Comparison of ENCODE assay signal across 8 cellular contexts in the genomic region with DNA sequence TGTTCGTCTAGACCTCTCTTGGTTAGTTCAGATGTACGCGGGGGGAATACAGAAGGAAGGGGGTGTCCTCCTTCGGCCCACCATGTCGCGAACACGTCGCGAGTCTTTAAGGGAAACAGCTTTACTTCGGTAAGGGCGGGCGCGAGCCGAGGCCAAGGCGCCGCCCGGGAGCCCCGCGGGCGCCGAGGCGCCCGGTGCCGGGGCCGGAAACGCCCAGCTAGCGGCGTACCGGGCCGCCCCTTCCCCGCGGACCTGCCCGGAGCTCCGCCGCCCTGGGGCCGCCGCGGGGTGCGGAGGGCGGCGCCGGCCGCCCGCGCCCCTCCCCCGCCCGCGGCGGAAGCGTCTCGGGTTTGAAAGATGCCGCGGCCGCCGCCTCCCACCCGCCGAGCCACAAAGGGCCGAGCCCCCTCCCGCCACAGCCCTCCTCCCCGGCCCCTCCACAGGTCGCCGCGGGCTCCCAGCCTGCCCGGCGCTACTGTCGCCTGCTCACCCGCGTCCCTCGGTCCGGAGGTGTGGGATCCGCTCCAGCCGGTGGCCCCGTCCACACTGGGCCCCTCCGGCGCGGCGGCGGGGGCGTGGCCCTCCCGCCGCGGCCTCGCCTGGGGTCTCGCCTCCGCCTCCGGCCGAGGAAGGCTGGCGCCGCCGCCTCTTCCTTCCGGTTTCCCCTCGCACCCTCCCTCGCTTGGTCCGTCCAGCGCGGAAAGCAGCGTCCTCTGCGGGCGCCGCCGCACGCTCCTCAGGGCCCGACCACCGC. TPM values are rescaled to one million over a fixed set of nuclear protein-coding genes. Genes with fewer than 3 reads are reported as not detected.
DNase-seq lines count a peak whose midpoint lies in the region; ATAC-seq and TF ChIP-seq lines count a peak whose summit lies in the region.

A gene (minus strand): TSS at position 715 of the 754 bp plus-strand sequence. CDS start 12,156 bp downstream, outside the sequence.

- intact Hi-C loops in left cardiac atrium (cut with DNase I), result loop anchor here (5.0 to 10.0 kb wide), 2 partner anchors 46 kb away; no protein-coding TSS in a partner anchor
- intact Hi-C loops in prostate gland (cut with DNase I), result loop anchor here (5.0 to 10.0 kb wide), 4 partner anchors 51 to 171 kb away; a partner anchor contains a TSS
- intact Hi-C loops in upper lobe of right lung (cut with DNase I), result no loop called here

- peak; percentile 36 for TF ChIP-seq POLR2A in prostate gland (IDR thresholded peaks at IDR 0.05)

- peak within 1 kb of the TSS; percentile 77 for H2AFZ ChIP-seq in MM.1S (ENCODE audit: low read length)

- H4K20me1 ChIP-seq in MM.1S (ENCODE audit: insufficient read depth, low read length), result peaks cover 17% of the 10 kb centered on the region

- peaks cover 18% of the 10 kb centered on the region for H3K4me1 ChIP-seq in HAP-1
- H3K4me1 ChIP-seq in MM.1S (ENCODE audit: low read length), result peaks cover 16% of the 10 kb centered on the region
- H3K4me1 ChIP-seq in prostate gland (replicated peaks), result peaks cover 5% of the 10 kb centered on the region
- peaks cover 51% of the 10 kb centered on the region for H3K4me1 ChIP-seq in upper lobe of right lung

- in situ Hi-C loops in HAP-1 (cut with MboI; ENCODE audit: low sequenced_read_pairs), result no loop called here

- H3K4me3 ChIP-seq in GM08714 (ENCODE audit: low read length) (peak within 1 kb of the TSS; percentile 99), HAP-1 (peak within 1 kb of the TSS; percentile 54), MM.1S (ENCODE audit: low read length) (peak within 1 kb of the TSS; percentile 85), prostate gland (peak within 1 kb of the TSS; percentile 94 to 99), upper lobe of right lung (peak within 1 kb of the TSS; percentile 72)

- H3K9me2 ChIP-seq in MM.1S (replicated peaks; ENCODE audit: insufficient read depth, low read length), result no peaks in the 10 kb centered on the region

- peak; percentile 86 to 91 for DNase-seq in HAP-1 (ENCODE audit: low spot score in 2 of 2)
- peak; percentile 88 for DNase-seq in MM.1S
- DNase-seq in T follicular helper cell (ENCODE audit: low read depth), result peak; percentile 39
- peak; percentile 92 for DNase-seq in left cardiac atrium
- DNase-seq in prostate gland (ENCODE audit: low spot score), result peak; percentile 76
- DNase-seq in upper lobe of right lung, result peak; percentile 93

- TF ChIP-seq CTCF in MM.1S (IDR thresholded peaks at IDR 0.05; ENCODE audit: low read length) (no peak), prostate gland (IDR thresholded peaks at IDR 0.05) (peak in 1 of 4 experiments; percentile 23), upper lobe of right lung (IDR thresholded peaks at IDR 0.05) (no peak)

- H3K9ac ChIP-seq in MM.1S (ENCODE audit: low read length), result peak within 1 kb of the TSS; percentile 97

- peaks cover 47% of the 10 kb centered on the region for H3K79me2 ChIP-seq in MM.1S (ENCODE audit: low read length)

- H3K4me2 ChIP-seq in MM.1S (ENCODE audit: low read depth, low read length), result peak within 1 kb of the TSS; percentile 88

- H3K36me3 ChIP-seq in HAP-1 (replicated peaks) (no peaks in the 10 kb centered on the region), MM.1S (replicated peaks; ENCODE audit: insufficient read depth, low read length) (no peaks in the 10 kb centered on the region), prostate gland (no peaks in the 10 kb centered on the region), upper lobe of right lung (no peaks in the 10 kb centered on the region)

- H3K27me3 ChIP-seq in HAP-1 (ENCODE audit: low read depth) (no peaks in the 10 kb centered on the region), MM.1S (replicated peaks; ENCODE audit: insufficient read depth, low read length) (no peaks in the 10 kb centered on the region), prostate gland (replicated peaks; ENCODE audit: insufficient read depth) (no peaks in the 10 kb centered on the region), upper lobe of right lung (no peaks in the 10 kb centered on the region)

- H3K27ac ChIP-seq in MM.1S (ENCODE audit: low read length) (peak within 1 kb of the TSS; percentile 98), adipose tissue (ENCODE audit: low read depth, low read length) (peak within 1 kb of the TSS; percentile 95), prostate gland (peak within 1 kb of the TSS; percentile 99), upper lobe of right lung (peak within 1 kb of the TSS; percentile 95)

- H3K9me3 ChIP-seq in HAP-1 (no peaks in the 10 kb centered on the region), MM.1S (replicated peaks; ENCODE audit: insufficient read depth, low read length) (no peaks in the 10 kb centered on the region), prostate gland (no peaks in the 10 kb centered on the region), upper lobe of right lung (no peaks in the 10 kb centered on the region)

- ATAC-seq in left cardiac atrium, result peak; percentile 67 to 75
- ATAC-seq in upper lobe of right lung, result peak; percentile 78

- peaks cover 28% of the 10 kb centered on the region for H3F3A ChIP-seq in MM.1S (ENCODE audit: insufficient read depth, low read length)

- 0 to 1% (median 0%) methylated on average over 67 to 104 of the region's 104 CpGs for WGBS in adipose tissue, 3 donors
- under 1% methylated on average over 80 of the region's 104 CpGs for WGBS in prostate gland

RNA-seq across cellular contexts. Expression of the gene that starts here (rescaled TPM):
- 10 to 100 TPM in 2 of 3 donors, 1 to 10 TPM in 1; 6.8 to 26.9 (median 24.4) TPM for polyA plus RNA-seq in adipose tissue
- total RNA-seq in left cardiac atrium (10 to 100 TPM; 20.4 to 22.6 TPM), prostate gland (10 to 100 TPM; 13.3 to 38.7 TPM), upper lobe of right lung (44.7 TPM)

Comparison
In these comparisons a context has a peak if more than half of its experiments do, and no peak if none do; other contexts are left out.
1. Peak in every context shown above with its lines: DNase-seq, ATAC-seq, H3K4me3 ChIP-seq and H3K27ac ChIP-seq.
2. DNase-seq: peak in every context shown above with its lines; median percentile 93 in upper lobe of right lung; 92 in left cardiac atrium; 88 in HAP-1; 88 in MM.1S; 76 in prostate gland; 39 in T follicular helper cell.